1 cellular context compared by ENCODE assay signal in genomic region chr7:90346326-90347125, GRCh38.
TF ChIP-seq lines count a peak whose summit lies in the region.

A gene with protein sequence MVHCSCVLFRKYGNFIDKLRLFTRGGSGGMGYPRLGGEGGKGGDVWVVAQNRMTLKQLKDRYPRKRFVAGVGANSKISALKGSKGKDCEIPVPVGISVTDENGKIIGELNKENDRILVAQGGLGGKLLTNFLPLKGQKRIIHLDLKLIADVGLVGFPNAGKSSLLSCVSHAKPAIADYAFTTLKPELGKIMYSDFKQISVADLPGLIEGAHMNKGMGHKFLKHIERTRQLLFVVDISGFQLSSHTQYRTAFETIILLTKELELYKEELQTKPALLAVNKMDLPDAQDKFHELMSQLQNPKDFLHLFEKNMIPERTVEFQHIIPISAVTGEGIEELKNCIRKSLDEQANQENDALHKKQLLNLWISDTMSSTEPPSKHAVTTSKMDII (plus strand): TSS chr7:90346716. CDS start chr7:90346742, 26 bp downstream.

TF ChIP-seq in HepG2, 621 proteins besides CTCF, POLR2A, EP300 and RAD21 (continued from another document and continues in another):
- TF ChIP-seq BRF2 (CRISPR knock-in tag; IDR thresholded peaks at IDR 0.05) (peak; percentile 57; the same call in 1 of the 2 replicates), TSC22D2 (CRISPR knock-in tag; IDR thresholded peaks at IDR 0.05; ENCODE audit: borderline replicate concordance) (no peak), ADNP (CRISPR knock-in tag; IDR thresholded peaks at IDR 0.05) (no peak), MAF1 (CRISPR knock-in tag; IDR thresholded peaks at IDR 0.05; ENCODE audit: borderline replicate concordance) (no peak), PHF5A (CRISPR knock-in tag; IDR thresholded peaks at IDR 0.05; ENCODE audit: low read depth, unreplicated experiment) (no peak), CENPX (CRISPR knock-in tag; IDR thresholded peaks at IDR 0.05) (no peak), ZNF598 (CRISPR knock-in tag; IDR thresholded peaks at IDR 0.05; ENCODE audit: borderline replicate concordance) (peak; percentile 98), ZNF367 (CRISPR knock-in tag; IDR thresholded peaks at IDR 0.05; ENCODE audit: borderline replicate concordance) (no peak), HINFP (CRISPR knock-in tag; IDR thresholded peaks at IDR 0.05; ENCODE audit: low read depth) (0 out of 2 replicates have a peak, but pooled peaks have one; percentile 35), NR2F1 (CRISPR knock-in tag; IDR thresholded peaks at IDR 0.05) (no peak), SMAD1 (CRISPR knock-in tag; IDR thresholded peaks at IDR 0.05; ENCODE audit: borderline replicate concordance, low read depth) (peak; percentile 77; the same call in 1 of the 2 replicates), TBX2 (CRISPR knock-in tag; IDR thresholded peaks at IDR 0.05; ENCODE audit: borderline replicate concordance) (peak; percentile 64), MTA3 (CRISPR knock-in tag; IDR thresholded peaks at IDR 0.05) (no peak), TFDP1 (CRISPR knock-in tag; IDR thresholded peaks at IDR 0.05; ENCODE audit: borderline replicate concordance) (no peak; the same call in 1 of the 2 replicates), BATF2 (CRISPR knock-in tag; IDR thresholded peaks at IDR 0.05) (no peak), ZNF430 (CRISPR knock-in tag; IDR thresholded peaks at IDR 0.05) (peak; percentile 83), DMAP1 (CRISPR knock-in tag; IDR thresholded peaks at IDR 0.05) (peak; percentile 94), RBAK (CRISPR knock-in tag; IDR thresholded peaks at IDR 0.05) (peak; percentile 40; the same call in 1 of the 2 replicates), PAWR (CRISPR knock-in tag; IDR thresholded peaks at IDR 0.05; ENCODE audit: borderline replicate concordance) (no peak), ZBTB10 (CRISPR knock-in tag; IDR thresholded peaks at IDR 0.05; ENCODE audit: borderline replicate concordance) (no peak), ZNF646 (CRISPR knock-in tag; IDR thresholded peaks at IDR 0.05) (0 out of 2 replicates have a peak, but pooled peaks have one; percentile 50), KDM3A (CRISPR knock-in tag; IDR thresholded peaks at IDR 0.05; ENCODE audit: low read depth) (0 out of 2 replicates have a peak, but pooled peaks have one; percentile 46), ZNF790 (CRISPR knock-in tag; IDR thresholded peaks at IDR 0.05; ENCODE audit: borderline replicate concordance) (peak; percentile 46; the same call in 1 of the 2 replicates), PCBP1 (IDR thresholded peaks at IDR 0.05; ENCODE audit: borderline replicate concordance, low read depth, low read length) (no peak), SMAD3 (CRISPR knock-in tag; IDR thresholded peaks at IDR 0.05) (peak; percentile 75; the same call in 1 of the 2 replicates), ZNF720 (CRISPR knock-in tag; IDR thresholded peaks at IDR 0.05) (no peak), ZNF180 (CRISPR knock-in tag; IDR thresholded peaks at IDR 0.05; ENCODE audit: borderline replicate concordance, low read depth) (no peak), CBX2 (IDR thresholded peaks at IDR 0.05; ENCODE audit: low read depth, low read length) (no peak), CBX2 (CRISPR knock-in tag; IDR thresholded peaks at IDR 0.05; ENCODE audit: low read depth) (no peak), ZSCAN12 (CRISPR knock-in tag; IDR thresholded peaks at IDR 0.05) (no peak), ZNF747 (CRISPR knock-in tag; IDR thresholded peaks at IDR 0.05; ENCODE audit: borderline replicate concordance) (no peak; the same call in 1 of the 2 replicates), MIER3 (CRISPR knock-in tag; IDR thresholded peaks at IDR 0.05; ENCODE audit: borderline replicate concordance) (0 out of 2 replicates have a peak, but pooled peaks have one; percentile 46), SOX13 (IDR thresholded peaks at IDR 0.05) (no peak), SOX13 (CRISPR knock-in tag; conservative IDR thresholded peaks at IDR 0.05 in 1 of 2, IDR thresholded peaks at IDR 0.05 in 1 of 2) (peak in 1 of 2 experiments; percentile 32; a peak in 1 of 4 replicates), ZBTB7A (CRISPR knock-in tag; IDR thresholded peaks at IDR 0.05) (no peak), RFXAP (CRISPR knock-in tag; IDR thresholded peaks at IDR 0.05; ENCODE audit: borderline replicate concordance) (no peak), STAG1 (CRISPR knock-in tag; IDR thresholded peaks at IDR 0.05) (peak; percentile 17; the same call in 1 of the 2 replicates), MLLT10 (CRISPR knock-in tag; IDR thresholded peaks at IDR 0.05) (no peak), HOXA3 (CRISPR knock-in tag; IDR thresholded peaks at IDR 0.05) (peak; percentile 98), ZNF816 (CRISPR knock-in tag; IDR thresholded peaks at IDR 0.05; ENCODE audit: borderline replicate concordance) (no peak; the same call in 1 of the 2 replicates), NPAS2 (CRISPR knock-in tag; IDR thresholded peaks at IDR 0.05; ENCODE audit: borderline replicate concordance) (no peak), ZNF230 (CRISPR knock-in tag; IDR thresholded peaks at IDR 0.05) (peak; percentile 81; the same call in 1 of the 2 replicates), ZNF749 (CRISPR knock-in tag; IDR thresholded peaks at IDR 0.05; ENCODE audit: borderline replicate concordance) (no peak), ZBTB43 (CRISPR knock-in tag; conservative IDR thresholded peaks at IDR 0.05) (no peak; the same call in 1 of the 2 replicates)
- TF ChIP-seq, protein P1, sequence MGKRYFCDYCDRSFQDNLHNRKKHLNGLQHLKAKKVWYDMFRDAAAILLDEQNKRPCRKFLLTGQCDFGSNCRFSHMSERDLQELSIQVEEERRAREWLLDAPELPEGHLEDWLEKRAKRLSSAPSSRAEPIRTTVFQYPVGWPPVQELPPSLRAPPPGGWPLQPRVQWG (CRISPR knock-in tag; IDR thresholded peaks at IDR 0.05; ENCODE audit: borderline replicate concordance, low read depth), result no peak
- TF ChIP-seq, protein P2, sequence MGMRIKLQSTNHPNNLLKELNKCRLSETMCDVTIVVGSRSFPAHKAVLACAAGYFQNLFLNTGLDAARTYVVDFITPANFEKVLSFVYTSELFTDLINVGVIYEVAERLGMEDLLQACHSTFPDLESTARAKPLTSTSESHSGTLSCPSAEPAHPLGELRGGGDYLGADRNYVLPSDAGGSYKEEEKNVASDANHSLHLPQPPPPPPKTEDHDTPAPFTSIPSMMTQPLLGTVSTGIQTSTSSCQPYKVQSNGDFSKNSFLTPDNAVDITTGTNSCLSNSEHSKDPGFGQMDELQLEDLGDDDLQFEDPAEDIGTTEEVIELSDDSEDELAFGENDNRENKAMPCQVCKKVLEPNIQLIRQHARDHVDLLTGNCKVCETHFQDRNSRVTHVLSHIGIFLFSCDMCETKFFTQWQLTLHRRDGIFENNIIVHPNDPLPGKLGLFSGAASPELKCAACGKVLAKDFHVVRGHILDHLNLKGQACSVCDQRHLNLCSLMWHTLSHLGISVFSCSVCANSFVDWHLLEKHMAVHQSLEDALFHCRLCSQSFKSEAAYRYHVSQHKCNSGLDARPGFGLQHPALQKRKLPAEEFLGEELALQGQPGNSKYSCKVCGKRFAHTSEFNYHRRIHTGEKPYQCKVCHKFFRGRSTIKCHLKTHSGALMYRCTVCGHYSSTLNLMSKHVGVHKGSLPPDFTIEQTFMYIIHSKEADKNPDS (CRISPR knock-in tag; IDR thresholded peaks at IDR 0.05), result no peak
